8 cellular contexts compared by ENCODE assay signal in the genomic region with DNA sequence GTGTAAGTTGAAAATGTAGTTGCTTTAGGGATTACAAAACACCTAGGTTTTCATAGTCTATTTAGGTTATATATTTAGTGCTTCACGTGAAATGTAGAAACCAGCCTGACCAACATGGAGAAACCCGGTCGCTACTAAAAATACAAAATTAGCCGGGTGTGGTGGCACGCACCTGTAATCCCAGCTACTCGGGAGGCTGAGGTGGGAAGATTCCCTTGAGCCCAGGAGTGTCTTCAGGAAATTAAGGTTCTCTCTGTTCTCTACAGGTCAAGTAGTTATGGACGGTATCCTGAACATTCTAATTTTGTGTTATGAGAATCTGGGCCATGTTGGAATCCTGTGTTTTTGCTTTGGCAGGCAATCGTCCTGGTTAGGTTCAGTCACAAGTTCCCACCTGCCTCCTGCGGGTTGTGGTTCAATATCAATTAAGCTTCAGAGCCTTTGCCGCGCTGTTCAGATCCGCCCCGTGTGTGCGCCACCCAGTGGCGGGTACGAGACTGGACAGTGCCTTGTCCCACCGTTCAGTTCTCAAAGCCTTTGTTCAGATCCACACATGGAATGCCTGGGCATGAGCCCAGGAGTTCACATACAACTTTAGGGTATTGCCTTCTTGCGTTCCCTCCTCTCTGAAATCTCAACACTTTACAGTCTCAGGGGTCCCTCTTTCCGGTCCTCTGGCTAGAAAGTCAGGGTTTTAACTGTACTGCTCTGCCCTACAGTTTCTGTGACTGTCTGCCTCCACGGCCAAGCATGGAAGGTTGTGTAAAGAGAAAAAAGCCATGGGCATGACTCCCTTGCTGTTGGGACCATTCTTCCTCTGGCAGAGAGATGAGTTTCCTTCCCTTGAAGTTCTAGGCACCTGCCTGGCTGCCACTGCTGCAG. TPM values are rescaled to one million over a fixed set of nuclear protein-coding genes. Genes with fewer than 3 reads are reported as not detected.
DNase-seq lines count a peak whose midpoint lies in the region; ATAC-seq and TF ChIP-seq lines count a peak whose summit lies in the region.

No MANE protein-coding gene starts in this region.

- H3K9me3 Mint-ChIP-seq in activated naive CD4-positive, alpha-beta T cell treated with anti-CD3 and anti-CD28 coated beads, Interleukin-2, amount 50 U/mL, for 24 hours = no peaks in the 10 kb centered on the region
- H3K9me3 Mint-ChIP-seq in progenitor cell of endocrine pancreas (ENCODE audit: low read depth) = no peaks in the 10 kb centered on the region

- peaks cover 6% of the 10 kb centered on the region for H3K27me3 ChIP-seq in cardiac muscle cell

- peaks cover 9% of the 10 kb centered on the region for H3K27me3 Mint-ChIP-seq in activated naive CD4-positive, alpha-beta T cell treated with anti-CD3 and anti-CD28 coated beads, Interleukin-2, amount 50 U/mL, for 24 hours
- no peaks in the 10 kb centered on the region for H3K27me3 Mint-ChIP-seq in progenitor cell of endocrine pancreas

- peak overlapping the region; percentile 6 for H3K27ac Mint-ChIP-seq in activated naive CD4-positive, alpha-beta T cell treated with anti-CD3 and anti-CD28 coated beads, Interleukin-2, amount 50 U/mL, for 24 hours
- peak overlapping the region; percentile 78 for H3K27ac Mint-ChIP-seq in progenitor cell of endocrine pancreas

- H3K9me3 ChIP-seq in cardiac muscle cell (ENCODE audit: low read depth) = no peaks in the 10 kb centered on the region

- peak in 10 of 14 donors; percentile 4 to 34 (median 14) for DNase-seq in C1 segment of cervical spinal cord (lab: John Stamatoyannopoulos, UW)
- peak; percentile 85 for DNase-seq in NAMALWA (ENCODE audit: low spot score)
- DNase-seq in SKM-1 (lab: John Stamatoyannopoulos, UW; ENCODE audit: unreplicated experiment) = peak; percentile 55
- DNase-seq in cardiac muscle cell (ENCODE audit: low read depth in 1 of 2, low spot score in 1 of 2) = peak; percentile 80 to 82
- peak; percentile 60 for DNase-seq in progenitor cell of endocrine pancreas (ENCODE audit: low spot score, unreplicated experiment)
- DNase-seq in ureter (ENCODE audit: low spot score) = peak; percentile 58

- H3K4me3 ChIP-seq in cardiac muscle cell = no peak overlapping the region

- no peak overlapping the region for H3K4me3 Mint-ChIP-seq in activated naive CD4-positive, alpha-beta T cell treated with anti-CD3 and anti-CD28 coated beads, Interleukin-2, amount 50 U/mL, for 24 hours
- no peak overlapping the region for H3K4me3 Mint-ChIP-seq in progenitor cell of endocrine pancreas (ENCODE audit: low read depth)

- peaks cover 3% of the 10 kb centered on the region for H3K36me3 ChIP-seq in cardiac muscle cell

- H3K4me1 Mint-ChIP-seq in activated naive CD4-positive, alpha-beta T cell treated with anti-CD3 and anti-CD28 coated beads, Interleukin-2, amount 50 U/mL, for 24 hours = peaks cover 6% of the 10 kb centered on the region
- H3K4me1 Mint-ChIP-seq in progenitor cell of endocrine pancreas (ENCODE audit: low read depth) = peaks cover 5% of the 10 kb centered on the region

- peak; percentile 60 for ATAC-seq in GM21367 (IDR thresholded peaks at IDR 0.05; ENCODE audit: unreplicated experiment)

- TF ChIP-seq CTCF in cardiac muscle cell (IDR thresholded peaks at IDR 0.05; ENCODE audit: low read depth, low read length) (peak; percentile 97), progenitor cell of endocrine pancreas (IDR thresholded peaks at IDR 0.05; ENCODE audit: unreplicated experiment) (peak; percentile 92)

- H3K27ac ChIP-seq in cardiac muscle cell = no peak overlapping the region

- no peaks in the 10 kb centered on the region for H3K36me3 Mint-ChIP-seq in activated naive CD4-positive, alpha-beta T cell treated with anti-CD3 and anti-CD28 coated beads, Interleukin-2, amount 50 U/mL, for 24 hours
- peaks cover 2% of the 10 kb centered on the region for H3K36me3 Mint-ChIP-seq in progenitor cell of endocrine pancreas (ENCODE audit: insufficient read depth)

- no peaks in the 10 kb centered on the region for H3K4me1 ChIP-seq in cardiac muscle cell (ENCODE audit: low read depth)

RNA-seq across cellular contexts. Expression of a gene that starts 41.7 kb away (rescaled TPM):
- total RNA-seq in cardiac muscle cell (25.4 and 31.6 TPM in 2 replicates), progenitor cell of endocrine pancreas (35.0 and 37.0 TPM in 2 replicates), ureter (30.7 TPM)
- polyA plus RNA-seq in cardiac muscle cell = 12.2 and 14.7 TPM in 2 replicates

Comparison
In these comparisons a context has a peak if more than half of its experiments do, and no peak if none do; other contexts are left out.
1. DNase-seq: peak in every context shown above with its lines; median percentile 85 in NAMALWA; 81 in cardiac muscle cell; 60 in progenitor cell of endocrine pancreas; 58 in ureter; 55 in SKM-1; 14 in C1 segment of cervical spinal cord.